ENCODE assay signal across 21 cellular contexts in genomic region chr12:54424232-54424631, GRCh38. TPM values are rescaled to one million over a fixed set of nuclear protein-coding genes. Genes with fewer than 3 reads are reported as not detected.
"Had no signal": no experiment of that assay in that cellular context is flagged by ENCODE, and none has a peak within 500 bp of the region (broad histone marks: within the 10 kb centered on the region; RNA-seq: fewer than 3 reads in every experiment).

No MANE protein-coding gene starts in this region.

- DNase-seq: activated CD4-positive, alpha-beta memory T cell treated with anti-CD3 and anti-CD28 coated beads, Interleukin-2, amount 10 ng/mL, durations not matched to agents 7 days and 5 days; activated CD4-positive, alpha-beta T cell treated with anti-CD3 and anti-CD28 coated beads for 36 hours; activated effector memory CD4-positive, alpha-beta T cell treated with anti-CD3 and anti-CD28 coated beads, Interleukin-2, amount 50 U/mL, for 16 hours; activated T-cell treated with anti-CD3 and anti-CD28 coated beads, Interleukin-2, amount 50 U/mL, for 4 hours; amygdala; glutamatergic neuron; kidney glomerular epithelial cell; left ventricle myocardium superior; mesenchymal stem cell; occipital lobe; stimulated activated CD4-positive, alpha-beta T cell treated with anti-CD3 and anti-CD28 coated beads, Interleukin-12 subunit alpha, Interleukin-12 subunit beta, amount 100 ng/mL, for 4 hours; T-helper 17 cell; thyroid gland had no signal

- ATAC-seq: activated CD4-positive, alpha-beta T cell treated with anti-CD3 and anti-CD28 coated beads for 36 hours; activated naive CD4-positive, alpha-beta T cell treated with anti-CD3 and anti-CD28 coated beads, Interleukin-2, amount 50 U/mL, for 72 hours; activated T-cell treated with anti-CD3 and anti-CD28 coated beads, Interleukin-2, amount 50 U/mL, for 4 hours; stimulated activated effector memory CD8-positive, alpha-beta T cell treated with anti-CD3 and anti-CD28 coated beads, Interleukin-12 subunit alpha, Interleukin-12 subunit beta, amount 100 ng/mL, for 72 hours; T-helper 17 cell had no signal

- H3K27ac ChIP-seq: thyroid gland had no signal

- H3K27me3 ChIP-seq: thyroid gland, vagina had no signal

- H3K9me3 ChIP-seq: thyroid gland, vagina had no signal

- H3K36me3 ChIP-seq: thyroid gland, vagina had no signal

- H3K4me3 ChIP-seq: thyroid gland, vagina had no signal

RNA-seq across cellular contexts. Expression of gene GTSF1, which starts 49.2 kb away (rescaled TPM):
- total RNA-seq: cerebellum, dermis microvascular lymphatic vessel endothelial cell, endodermal cell, epithelial cell of proximal tubule, left ventricle myocardium superior, progenitor cell of endocrine pancreas had no signal

RNA-seq across cellular contexts. Expression of gene GPR84, which starts 59.9 kb away (rescaled TPM):
- total RNA-seq: dermis microvascular lymphatic vessel endothelial cell, endodermal cell, epithelial cell of proximal tubule, left ventricle myocardium superior, progenitor cell of endocrine pancreas, vagina had no signal
